In the genomic region with DNA sequence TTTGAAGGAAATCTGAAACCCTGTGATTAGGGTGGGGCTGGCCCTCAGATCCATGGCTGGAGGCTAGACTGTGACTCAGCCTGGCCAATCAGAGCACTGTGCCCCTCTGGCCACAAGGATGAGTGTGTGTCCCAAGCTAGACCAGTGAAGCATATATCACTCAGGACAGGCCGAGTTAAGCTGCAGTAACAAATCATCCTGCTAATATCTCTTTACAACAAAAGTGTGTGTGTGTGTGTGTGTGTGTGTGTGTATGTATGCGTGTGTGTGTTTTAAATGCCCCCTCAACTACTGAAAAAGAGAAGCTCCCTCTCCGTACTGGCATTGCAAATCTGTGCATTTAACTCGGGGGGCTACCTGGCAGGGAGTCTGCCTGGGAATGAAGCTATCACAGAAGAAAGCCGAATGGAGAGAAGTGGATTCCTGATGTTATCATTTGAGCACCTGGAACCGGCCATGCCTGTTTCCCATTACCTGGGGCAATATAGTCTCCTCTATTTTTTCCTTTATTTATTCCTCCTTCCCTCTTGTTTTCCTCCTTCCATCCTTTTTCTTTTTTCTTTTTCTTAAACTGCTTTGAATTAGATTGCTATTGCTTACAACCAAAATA, we compare ENCODE assay signal across 9 cellular contexts. TPM values are rescaled to one million over a fixed set of nuclear protein-coding genes. Genes with fewer than 3 reads are reported as not detected.
DNase-seq lines count a peak whose midpoint lies in the region; ATAC-seq, FAIRE-seq and TF ChIP-seq lines count a peak whose summit lies in the region.
"Had no signal": no experiment of that assay in that cellular context is flagged by ENCODE, and none has a peak within 500 bp of the region (broad histone marks: within the 10 kb centered on the region; RNA-seq: fewer than 3 reads in every experiment).

No MANE protein-coding gene starts in this region.

- H3K9me2 ChIP-seq in GM23248 (ENCODE audit: insufficient read depth): no peaks in the 10 kb centered on the region

- no peak overlapping the region for H3K9ac ChIP-seq in GM23248

- WGBS in GM23248 (ENCODE audit: low coverage in 1 of 2, low lambda C conversion rate in 2 of 2, missing lambda C conversion rate in 2 of 2), 2 experiments: 62 to 72% methylated on average over 6 of the region's 6 CpGs
- WGBS in ectodermal cell, 2 experiments: 47 to 73% methylated on average over 4 to 5 of the region's 6 CpGs
- WGBS in pancreas, 2 donors: 58 to 62% methylated on average over 6 of the region's 6 CpGs

- H3K9me3 ChIP-seq in GM23248 (ENCODE audit: low read depth) (no peaks in the 10 kb centered on the region), ectodermal cell (ENCODE audit: control insufficient read depth, low read length) (no peaks in the 10 kb centered on the region), pancreas (no peaks in the 10 kb centered on the region)

- no peak overlapping the region for H3K4me3 ChIP-seq in GM23248
- H3K4me3 ChIP-seq in ectodermal cell (ENCODE audit: insufficient read depth, low read depth, low read length): no peak overlapping the region
- H3K4me3 ChIP-seq in pancreas: no peak overlapping the region

- peaks cover 11% of the 10 kb centered on the region for H3K4me1 ChIP-seq in GM23248 (ENCODE audit: insufficient read depth)
- peaks cover 54% of the 10 kb centered on the region for H3K4me1 ChIP-seq in ectodermal cell (ENCODE audit: control insufficient read depth, insufficient read depth, low read length)
- peaks cover 0 to 9% (median 0%) of the 10 kb centered on the region in 3 donors for H3K4me1 ChIP-seq in pancreas

- ATAC-seq in pancreas (peak; percentile 47 to 72 (median 51)), HG02973 (IDR thresholded peaks at IDR 0.05; ENCODE audit: unreplicated experiment) (no peak), GM18868 (IDR thresholded peaks at IDR 0.05; ENCODE audit: unreplicated experiment) (no peak), GM18861 (IDR thresholded peaks at IDR 0.05; ENCODE audit: unreplicated experiment) (no peak)
- ATAC-seq: Right ventricle myocardium inferior had no signal

- H3K36me3 ChIP-seq in GM23248 (ENCODE audit: low read depth): no peaks in the 10 kb centered on the region
- H3K36me3 ChIP-seq in ectodermal cell (ENCODE audit: control insufficient read depth, insufficient read depth, low read length): no peaks in the 10 kb centered on the region
- no peaks in the 10 kb centered on the region for H3K36me3 ChIP-seq in pancreas

- no peak for TF ChIP-seq CTCF in pancreas (IDR thresholded peaks at IDR 0.05)

- H3K27me3 ChIP-seq in GM23248 (replicated peaks; ENCODE audit: insufficient read depth) (no peaks in the 10 kb centered on the region), ectodermal cell (ENCODE audit: control insufficient read depth, insufficient read depth, low read length, poor library complexity, severe bottlenecking) (no peaks in the 10 kb centered on the region), pancreas (no peaks in the 10 kb centered on the region)

- no peaks in the 10 kb centered on the region for H4K20me1 ChIP-seq in GM23248 (ENCODE audit: insufficient read depth)

- peak; percentile 88 for DNase-seq in GM23248
- peak; percentile 81 for DNase-seq in NCI-H748 (lab: John Stamatoyannopoulos, UW; ENCODE audit: unreplicated experiment)
- no peak for DNase-seq in pancreas
- no peak for DNase-seq in activated CD8-positive, alpha-beta memory T cell treated with anti-CD3 and anti-CD28 coated beads, Interleukin-2, amount 50 U/mL, for 48 hours

- no peak overlapping the region for H3K4me2 ChIP-seq in GM23248 (ENCODE audit: unreplicated experiment)

- in situ Hi-C loops in GM23248 (cut with MboI): no loop called here

- H2AFZ ChIP-seq in GM23248: no peak overlapping the region

- no peaks in the 10 kb centered on the region for H3K79me2 ChIP-seq in GM23248 (ENCODE audit: insufficient read depth)

- H3K27ac ChIP-seq in GM23248: no peak overlapping the region
- H3K27ac ChIP-seq in ectodermal cell (ENCODE audit: insufficient read depth, low read depth, low read length, poor library complexity, severe bottlenecking): peak overlapping the region; percentile 61
- H3K27ac ChIP-seq in pancreas: no peak overlapping the region

- intact Hi-C loops in pancreas (cut with DNase I): no loop called here

- no peak for FAIRE-seq in pancreas (lab: Jason Lieb, UNC)

- H3F3A ChIP-seq in GM23248 (ENCODE audit: insufficient read depth): no peaks in the 10 kb centered on the region

RNA-seq across cellular contexts. Expression of a gene that starts 25.6 kb away (rescaled TPM):
- total RNA-seq in GM23248 (2014; rRNA removed; shearing (Covaris generic)): 281 and 330 TPM in 2 replicates
- 173 and 184 TPM in 2 replicates for polyA plus RNA-seq in GM23248 (2016; fragmentation: Nextera tagmentation; extraction: Ambion mirVana)
- 12.1 TPM for polyA plus RNA-seq in ectodermal cell (2013, experiment 1 of 4)
- 12.8 TPM for polyA plus RNA-seq in ectodermal cell (2013, experiment 2 of 4)
- polyA plus RNA-seq in ectodermal cell (2013, experiment 3 of 4): 10.3 TPM
- polyA plus RNA-seq in ectodermal cell (2013, experiment 4 of 4): 9.4 TPM
- total RNA-seq in pancreas: 100 to 1,000 TPM in 1 of 6 donors, 10 to 100 TPM in 4, 1 to 10 TPM in 1; 6.8 to 117 (median 14.1) TPM
- 1 to 10 TPM; 6.1 to 6.9 TPM for polyA plus RNA-seq in pancreas

Comparison
In these comparisons a context has a peak if more than half of its experiments do, and no peak if none do; other contexts are left out.
1. DNase-seq: peak in GM23248 (single experiment) and NCI-H748 (single experiment); none in pancreas (0 of 6) and activated CD8-positive, alpha-beta memory T cell treated with anti-CD3 and anti-CD28 coated beads, Interleukin-2, amount 50 U/mL, for 48 hours (single experiment).
2. ATAC-seq: peak in pancreas (4 of 4); none in HG02973 (single experiment), GM18868 (single experiment) and GM18861 (single experiment).